Comparison of ENCODE assay signal across 29 cellular contexts in genomic region chr3:57009367-57009766, GRCh38. TPM values are rescaled to one million over a fixed set of nuclear protein-coding genes. Genes with fewer than 3 reads are reported as not detected.
DNase-seq lines count a peak whose midpoint lies in the region; ATAC-seq and TF ChIP-seq lines count a peak whose summit lies in the region.
"Had no signal": no experiment of that assay in that cellular context is flagged by ENCODE, and none has a peak within 500 bp of the region (broad histone marks: within the 10 kb centered on the region; RNA-seq: fewer than 3 reads in every experiment).

No MANE protein-coding gene starts in this region.

- TF ChIP-seq EP300 in stomach (IDR thresholded peaks at IDR 0.05) = no peak

- H3K27me3 ChIP-seq in Karpas-422 (ENCODE audit: low read length) = no peaks in the 10 kb centered on the region
- H3K27me3 ChIP-seq in stomach = no peaks in the 10 kb centered on the region
- H3K27me3 ChIP-seq: uterus had no signal

- H3K9ac ChIP-seq in Karpas-422 (ENCODE audit: low read length) = no peak overlapping the region
- H3K9ac ChIP-seq: KMS-11 had no signal

- no peak overlapping the region for H3K4me3 ChIP-seq in Karpas-422 (ENCODE audit: low read length)
- H3K4me3 ChIP-seq in stomach = no peak overlapping the region
- H3K4me3 ChIP-seq: uterus had no signal

- no peaks in the 10 kb centered on the region for H3K36me3 ChIP-seq in Karpas-422 (ENCODE audit: insufficient read depth, low read length)
- H3K36me3 ChIP-seq in stomach = no peaks in the 10 kb centered on the region
- H3K36me3 ChIP-seq: uterus had no signal

- H4K20me1 ChIP-seq in Karpas-422 (ENCODE audit: insufficient read depth, low read depth, low read length) = no peaks in the 10 kb centered on the region

- no peak overlapping the region for H2AFZ ChIP-seq in Karpas-422 (ENCODE audit: low read length)

- H3K27me3 Mint-ChIP-seq in brain = no peaks in the 10 kb centered on the region

- H3K4me2 ChIP-seq in Karpas-422 (ENCODE audit: low read depth, low read length, poor library complexity, severe bottlenecking) = no peak overlapping the region
- H3K4me2 ChIP-seq: KMS-11 had no signal

- no peak for DNase-seq in Karpas-422
- DNase-seq in left colon = peak in 1 of 2 donors; percentile 63
- no peak for DNase-seq in stomach
- DNase-seq in activated naive CD4-positive, alpha-beta T cell (lab: John Stamatoyannopoulos, UW) = no peak
- no peak for DNase-seq in activated CD4-positive, alpha-beta T cell treated with anti-CD3 and anti-CD28 coated beads, Interleukin-2, amount 50 U/mL, for 4 hours
- DNase-seq in NCI-H1417 (lab: John Stamatoyannopoulos, UW) = no peak
- DNase-seq: activated CD4-positive, alpha-beta T cell treated with anti-CD3 and anti-CD28 coated beads, Interleukin-2, amount 50 U/mL, for 1 hour; activated naive CD4-positive, alpha-beta T cell treated with anti-CD3 and anti-CD28 coated beads, Interleukin-2, amount 50 U/mL, for 16 hours; aorta; H9; hippocampal formation; NCI-H187; NCI-H2227 treated with DMSO at 0.1 percent for 48 hours; NCI-H748 treated with DMSO at 0.1 percent for 48 hours; posterior cingulate gyrus; SW 1271; T1000; uterus had no signal

- no peak for TF ChIP-seq CTCF in brain (conservative IDR thresholded peaks at IDR 0.05)
- no peak for TF ChIP-seq CTCF in stomach (IDR thresholded peaks at IDR 0.05)

- WGBS in stomach, 5 donors = 66 to 79% (median 71%) methylated on average over 6 to 7 of the region's 7 CpGs

- no peak overlapping the region for H3K4me3 Mint-ChIP-seq in brain
- H3K4me3 Mint-ChIP-seq: activated T-helper 1 cell treated with anti-CD3 and anti-CD28 coated beads, Interleukin-12 subunit alpha, Interleukin-12 subunit beta, Interleukin-2, Interleukin-4 antibody, amounts not matched to agents 30 ng/mL and 10 ng/mL and 1 ng/mL, durations not matched to agents 14 hours and 24 hours and 36 hours; CD14-positive monocyte; central memory CD8-positive, alpha-beta T cell; H9; WTC11 had no signal

- H3K4me1 Mint-ChIP-seq in brain = peaks cover 64% of the 10 kb centered on the region
- H3K4me1 Mint-ChIP-seq: central memory CD8-positive, alpha-beta T cell had no signal

- intact Hi-C loops in left colon (cut with DNase I, micrococcal nuclease) (no loop called here), stomach (cut with DNase I; ENCODE audit: low total_unique reads) (loop anchor here (10.0 kb wide), 1 partner anchor 65 kb away; no protein-coding TSS in a partner anchor)

- H3K36me3 Mint-ChIP-seq in brain = peaks cover 1% of the 10 kb centered on the region
- H3K36me3 Mint-ChIP-seq: CD14-positive monocyte had no signal

- no peaks in the 10 kb centered on the region for H3K79me2 ChIP-seq in Karpas-422 (ENCODE audit: low read length)

- peak overlapping the region; percentile 16 to 100 (median 61) for H3K27ac Mint-ChIP-seq in brain
- H3K27ac Mint-ChIP-seq: activated T-helper 1 cell treated with anti-CD3 and anti-CD28 coated beads, Interleukin-12 subunit alpha, Interleukin-12 subunit beta, Interleukin-2, Interleukin-4 antibody, amounts not matched to agents 30 ng/mL and 10 ng/mL and 1 ng/mL, durations not matched to agents 14 hours and 24 hours and 36 hours; CD14-positive monocyte; H9; WTC11 had no signal

- no peaks in the 10 kb centered on the region for H3K9me2 ChIP-seq in Karpas-422 (replicated peaks; ENCODE audit: insufficient read depth, low read length)

- H3K27ac ChIP-seq in Karpas-422 (ENCODE audit: low read length) (peak overlapping the region; percentile 16; the same call in 1 of the 2 replicates), stomach (peak overlapping the region in 4 of 5 donors; percentile 73 to 88 (median 84))
- H3K27ac ChIP-seq: KMS-11 had no signal

- ATAC-seq in left colon = peak; percentile 25
- ATAC-seq in HG02798 (IDR thresholded peaks at IDR 0.05; ENCODE audit: poor library complexity, unreplicated experiment) = no peak
- ATAC-seq: WTC11 had no signal

- peaks cover 0 to under 1% (median 0%) of the 10 kb centered on the region in 5 experiments for H3K9me3 Mint-ChIP-seq in brain
- H3K9me3 Mint-ChIP-seq: activated T-helper 1 cell treated with anti-CD3 and anti-CD28 coated beads, Interleukin-12 subunit alpha, Interleukin-12 subunit beta, Interleukin-2, Interleukin-4 antibody, amounts not matched to agents 30 ng/mL and 10 ng/mL and 1 ng/mL, durations not matched to agents 14 hours and 24 hours and 36 hours; central memory CD8-positive, alpha-beta T cell had no signal

- H3K4me1 ChIP-seq in Karpas-422 (ENCODE audit: low read length) (peaks cover 50% of the 10 kb centered on the region), stomach (peaks cover 22 to 60% (median 36%) of the 10 kb centered on the region in 4 donors)

- no peak for TF ChIP-seq POLR2A in stomach (IDR thresholded peaks at IDR 0.05)

- H3K9me3 ChIP-seq in Karpas-422 (ENCODE audit: low read length) = no peaks in the 10 kb centered on the region
- no peaks in the 10 kb centered on the region for H3K9me3 ChIP-seq in stomach
- H3K9me3 ChIP-seq: uterus had no signal

RNA-seq across cellular contexts. Expression of gene SPATA12, which starts 51.1 kb away (rescaled TPM):
- total RNA-seq in Karpas-422 (2014; rRNA removed; shearing (Covaris generic); ENCODE audit: low replicate concordance) = 3.2 and 3.9 TPM in 2 replicates
- polyA plus RNA-seq in brain (ENCODE audit: insufficient read depth, low read depth, low replicate concordance) = not detected
- total RNA-seq in left colon = not detected
- not detected for total RNA-seq in stomach
- under 1 TPM in 2 of 3 donors, not detected in 1; 0.05 to 0.31 TPM for polyA plus RNA-seq in stomach
- total RNA-seq: activated T-helper 1 cell treated with anti-CD3 and anti-CD28 coated beads, Interleukin-12 subunit alpha, Interleukin-12 subunit beta, Interleukin-2, Interleukin-4 antibody, amounts not matched to agents 30 ng/mL and 10 ng/mL and 1 ng/mL, durations not matched to agents 14 hours and 24 hours and 36 hours; aorta; endothelial cell of umbilical vein; frontal cortex; liver had no signal
- polyA plus RNA-seq: AG04450, aorta, liver had no signal
